ENCODE assay signal across 11 cellular contexts in genomic region chr6:142935553-142936517, GRCh38. TPM values are rescaled to one million over a fixed set of nuclear protein-coding genes. Genes with fewer than 3 reads are reported as not detected.
DNase-seq lines count a peak whose midpoint lies in the region; ATAC-seq, FAIRE-seq and TF ChIP-seq lines count a peak whose summit lies in the region.
"Had no signal": no experiment of that assay in that cellular context is flagged by ENCODE, and none has a peak within 500 bp of the region (broad histone marks: within the 10 kb centered on the region; RNA-seq: fewer than 3 reads in every experiment).

No MANE protein-coding gene starts in this region.

- peak; percentile 72 for FAIRE-seq in GM12878 (lab: Jason Lieb, UNC)
- FAIRE-seq: G401.6 had no signal

- H2AFZ ChIP-seq in DND-41 (ENCODE audit: low read depth, low read length) (peak overlapping the region; percentile 42; the same call in 1 of the 2 replicates), GM12878 (ENCODE audit: control insufficient read depth, low read depth, low read length) (no peak overlapping the region; the same call in 1 of the 2 replicates)

- POLR2A ChIA-PET in GM12878 (lab: Charles Lee): interaction anchor here (0.7 to 2.3 kb wide), 8 partner anchors 8 to 93 kb away, joined by 3 to 9 read pairs (median 4); no protein-coding TSS in a partner anchor

- 19% methylated on average over 21 of the region's 21 CpGs for WGBS in GM12878 (ENCODE audit: insufficient coverage, insufficient replicate concordance, low lambda C conversion rate, missing lambda C conversion rate)

- intact Hi-C loops in GM12878 (cut with micrococcal nuclease; ENCODE audit: unreplicated experiment): no loop called here

- no peak for TF ChIP-seq POLR2A in GM12878 (IDR thresholded peaks at IDR 0.05; ENCODE audit: low read depth, low read length)

- H3K4me2 ChIP-seq in DND-41 (ENCODE audit: insufficient read depth, low read length) (peak overlapping the region; percentile 44), GM12878 (ENCODE audit: control insufficient read depth, insufficient read depth) (peak overlapping the region; percentile 88)

- TF ChIP-seq EP300 in GM12878 (IDR thresholded peaks at IDR 0.05; ENCODE audit: borderline replicate concordance in 1 of 2, control insufficient read depth in 1 of 2, low read depth in 2 of 2, low read length in 2 of 2): no peak

- ATAC-seq in DND-41 (ENCODE audit: insufficient read depth, low read depth) (peak; percentile 79), GM19463 (IDR thresholded peaks at IDR 0.05; ENCODE audit: unreplicated experiment) (peak; percentile 74), HG03460 (IDR thresholded peaks at IDR 0.05; ENCODE audit: unreplicated experiment) (peak; percentile 51), GM12878 (peak; percentile 67)

- H3K27ac ChIP-seq in DND-41 (ENCODE audit: low read length): peak overlapping the region; percentile 68
- H3K27ac ChIP-seq in GM12878 (ENCODE audit: control insufficient read depth, insufficient read depth): peak overlapping the region; percentile 66

- H3K36me3 ChIP-seq in DND-41 (ENCODE audit: insufficient read depth, low read length) (no peaks in the 10 kb centered on the region), GM12878 (ENCODE audit: control insufficient read depth in 2 of 2, insufficient read depth in 2 of 2, low read length in 1 of 2) (0 out of 4 replicates have a peak, but pooled peaks cover 0 to 6% of the 10 kb centered on the region in 2 experiments)

- no peaks in the 10 kb centered on the region for H3K9me3 ChIP-seq in DND-41 (ENCODE audit: insufficient read depth, low read length, severe bottlenecking)
- peaks cover 3% of the 10 kb centered on the region for H3K9me3 ChIP-seq in GM12878 (replicated peaks; ENCODE audit: control insufficient read depth, insufficient read depth, low read length)

- RAD21 ChIA-PET in GM12878 (lab: Charles Lee; ENCODE audit: unreplicated experiment): interaction anchor here (0.8 to 2.1 kb wide), 13 partner anchors 9 to 243 kb away, joined by 3 to 9 read pairs (median 4); no protein-coding TSS in a partner anchor

- H3K27me3 ChIP-seq in DND-41 (ENCODE audit: insufficient read depth, low read length, poor library complexity) (no peaks in the 10 kb centered on the region), GM12878 (replicated peaks in 1 of 2; ENCODE audit: control insufficient read depth in 2 of 2, insufficient read depth in 2 of 2, low read length in 1 of 2) (no peaks in the 10 kb centered on the region)

- TF ChIP-seq CTCF in DND-41 (IDR thresholded peaks at IDR 0.05; ENCODE audit: borderline replicate concordance, extremely low read depth, low read length, poor library complexity, severe bottlenecking) (no peak), GM12878 (IDR thresholded peaks at IDR 0.05 in 2 of 3, conservative IDR thresholded peaks at IDR 0.05 in 1 of 3; ENCODE audit: control insufficient read depth in 2 of 3, extremely low read depth in 1 of 3, insufficient read depth in 1 of 3, low read depth in 3 of 3, low read length in 3 of 3) (no peak), GM20000 (IDR thresholded peaks at IDR 0.05; ENCODE audit: extremely low read depth, missing control alignments) (no peak)

- no TSS peak for BruUV-seq in GM12878 (replicated peaks; lab: Mats Ljungman, UMichigan)

- H3K9ac ChIP-seq in DND-41 (ENCODE audit: low read depth, low read length) (peak overlapping the region; percentile 35), GM12878 (ENCODE audit: control insufficient read depth, insufficient read depth, low read length) (peak overlapping the region; percentile 48)

- CTCF ChIA-PET in GM12878 (lab: Yijun Ruan, JAX): interaction anchor here (0.6 to 3.2 kb wide), 6 partner anchors 7 to 93 kb away, joined by 3 to 15 read pairs (median 4); no protein-coding TSS in a partner anchor

- SMC1A ChIA-PET in GM12878 (lab: Charles Lee; ENCODE audit: uncharacterized antibody, unreplicated experiment): interaction anchor here (0.8 to 11.3 kb wide), 13 partner anchors 8 to 116 kb away, joined by 3 to 75 read pairs (median 6); no protein-coding TSS in a partner anchor

- H4K20me1 ChIP-seq in DND-41 (ENCODE audit: insufficient read depth, low read length) (no peaks in the 10 kb centered on the region), GM12878 (ENCODE audit: control insufficient read depth, insufficient read depth) (no peaks in the 10 kb centered on the region)

- in situ Hi-C loops in GM12878 (cut with MboI): no loop called here

- H3K4me3 ChIP-seq in DND-41 (ENCODE audit: low read depth in 1 of 2, low read length in 2 of 2): peak overlapping the region in 1 of 2 experiments; percentile 13; a peak in 2 of 4 replicates
- peak overlapping the region; percentile 34; the same call in 1 of the 2 replicates for H3K4me3 ChIP-seq in GM12878

- H3K79me2 ChIP-seq in DND-41 (ENCODE audit: insufficient read depth, low read length) (peaks cover 78% of the 10 kb centered on the region), GM12878 (ENCODE audit: control insufficient read depth, insufficient read depth, low read length) (peaks cover 98% of the 10 kb centered on the region)

- H3K4me1 ChIP-seq in DND-41 (ENCODE audit: insufficient read depth, low read length) (peaks cover 27% of the 10 kb centered on the region), GM12878 (ENCODE audit: control insufficient read depth, insufficient read depth, low read length) (peaks cover 31% of the 10 kb centered on the region)

- DNase-seq in DND-41 (peak; percentile 54), GM12878 (ENCODE audit: low read depth, low spot score) (no peak), NCI-H69 (lab: John Stamatoyannopoulos, UW) (no peak), AG08396 (ENCODE audit: low spot score) (no peak), GM20000 (ENCODE audit: low spot score) (no peak), NCI-H748 (lab: John Stamatoyannopoulos, UW; ENCODE audit: unreplicated experiment) (no peak)
- DNase-seq: MM.1S; stimulated activated CD8-positive, alpha-beta memory T cell treated with anti-CD3 and anti-CD28 coated beads, Interleukin-4, amount 100 ng/mL, for 48 hours had no signal

- no peak for TF ChIP-seq RAD21 in GM12878 (IDR thresholded peaks at IDR 0.05; ENCODE audit: insufficient read depth, low read depth, low read length)

TF ChIP-seq in GM12878, 131 proteins besides CTCF, POLR2A, EP300 and RAD21 (continues in another document):
- TF ChIP-seq CHD2 (IDR thresholded peaks at IDR 0.05; ENCODE audit: borderline replicate concordance, low read depth, low read length) (no peak), ZNF592 (IDR thresholded peaks at IDR 0.05) (no peak), ESRRA (IDR thresholded peaks at IDR 0.05; ENCODE audit: low read length) (no peak), MYB (IDR thresholded peaks at IDR 0.05; ENCODE audit: borderline replicate concordance, low read depth, low read length) (no peak), EGR1 (IDR thresholded peaks at IDR 0.05; ENCODE audit: borderline replicate concordance in 1 of 2, low read depth in 2 of 2, low read length in 2 of 2) (no peak), NFIC (IDR thresholded peaks at IDR 0.05; ENCODE audit: low read depth, low read length) (peak; percentile 47; the same call in 1 of the 2 replicates), TCF7 (IDR thresholded peaks at IDR 0.05; ENCODE audit: borderline replicate concordance) (0 out of 2 replicates have a peak, but pooled peaks have one; percentile 18), CBX5 (IDR thresholded peaks at IDR 0.05; ENCODE audit: low read depth) (no peak), RELA (IDR thresholded peaks at IDR 0.05; ENCODE audit: borderline replicate concordance, partially characterized antibody) (no peak)

RNA-seq across cellular contexts. Expression of gene HIVEP2, which starts 9.1 kb away (rescaled TPM):
- 139 and 140 TPM in 2 replicates for total RNA-seq in GM12878 (2013; cell fraction: nucleolus; rRNA removed)
- 11.6 and 14.7 TPM in 2 replicates for total RNA-seq in GM12878 (2014; rRNA removed)
- 15.5 and 15.9 TPM in 2 replicates for total RNA-seq in GM12878 (2014; rRNA removed; fragmentation: Illumina TruSeq; extraction: Trizol)
- 15.7 and 18.2 TPM in 2 replicates for total RNA-seq in GM12878 (2021)
- polyA plus RNA-seq in GM12878 (2011; ENCODE audit: low read depth): 5.6 TPM
- 13.2 and 14.4 TPM in 2 replicates for polyA plus RNA-seq in GM12878 (2011; rRNA removed)
- 13.0 and 14.7 TPM in 2 replicates for polyA plus RNA-seq in GM12878 (2011; cell fraction: cytosol; rRNA removed)
- 24.2 and 25.1 TPM in 2 replicates for polyA plus RNA-seq in GM12878 (2011; cell fraction: nucleus; rRNA removed)
- 6.4 and 10.4 TPM in 2 replicates for polyA plus RNA-seq in GM12878 (2012)
- polyA plus RNA-seq in GM12878 (2014; fragmentation: Illumina TruSeq; extraction: Trizol): 13.6 and 16.5 TPM in 2 replicates
- polyA plus RNA-seq in GM12878 (2014; fragmentation: Nextera tagmentation; extraction: Ambion mirVana): 1 to 10 TPM; 1.2 to 1.6 TPM
- 8.8 TPM in 2 replicates for polyA plus RNA-seq in GM12878 (2014; rRNA removed)
- 1 to 10 TPM; 4.4 to 5.0 TPM for polyA plus RNA-seq in GM12878 (2016; fragmentation: Nextera tagmentation; extraction: Ambion mirVana)
- polyA minus RNA-seq in GM12878 (2011; rRNA and poly(A)+ RNA removed): 47.2 and 50.2 TPM in 2 replicates
- 13.0 and 14.1 TPM in 2 replicates for polyA minus RNA-seq in GM12878 (2011; cell fraction: cytosol; rRNA and poly(A)+ RNA removed)
- 22.6 and 29.6 TPM in 2 replicates for polyA minus RNA-seq in GM12878 (2011; cell fraction: nucleus; rRNA and poly(A)+ RNA removed)
